ENCODE assay signal across 26 cellular contexts in the genomic region with DNA sequence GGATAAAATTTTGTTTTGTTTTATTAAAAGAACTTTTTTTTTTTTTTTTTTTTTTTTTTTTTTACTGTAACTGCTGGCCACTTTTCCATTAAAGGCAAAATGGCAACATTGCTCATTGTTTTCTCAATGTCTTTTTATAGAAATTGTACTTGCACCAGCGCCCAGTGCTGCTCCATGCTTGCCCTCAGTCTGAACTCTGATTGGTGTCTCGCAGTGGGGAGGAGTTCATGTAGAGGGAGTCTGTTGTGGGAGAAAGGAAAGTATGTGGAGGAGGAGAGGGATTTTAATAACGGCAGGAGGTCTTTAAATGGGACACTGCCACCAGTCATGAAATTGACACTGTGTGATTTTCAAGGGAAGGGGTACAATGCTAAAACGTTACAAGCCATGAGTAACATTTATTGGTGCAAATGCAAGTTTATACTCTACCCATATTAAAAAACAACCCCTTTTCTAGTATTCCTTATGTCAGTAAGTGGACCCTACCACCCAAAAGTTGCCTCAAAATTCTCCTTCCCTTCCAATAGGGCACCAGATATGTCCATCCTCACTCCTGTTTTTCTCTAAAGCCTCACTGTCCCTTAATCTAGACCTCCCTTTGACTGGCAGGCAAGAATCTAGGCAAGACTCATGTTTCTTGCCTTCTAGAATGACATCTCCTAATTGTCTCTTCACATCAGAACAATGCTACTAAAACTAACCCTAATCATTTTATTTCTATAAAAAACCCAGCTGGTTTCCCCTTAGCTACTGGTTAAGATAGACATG. TPM values are rescaled to one million over a fixed set of nuclear protein-coding genes. Genes with fewer than 3 reads are reported as not detected.
DNase-seq lines count a peak whose midpoint lies in the region; ATAC-seq, FAIRE-seq and TF ChIP-seq lines count a peak whose summit lies in the region.
"Had no signal": no experiment of that assay in that cellular context is flagged by ENCODE, and none has a peak within 500 bp of the region (broad histone marks: within the 10 kb centered on the region; RNA-seq: fewer than 3 reads in every experiment).

No MANE protein-coding gene starts in this region.

- no peaks in the 10 kb centered on the region for H3K9me3 ChIP-seq in left ventricle myocardium inferior (replicated peaks)
- H3K9me3 ChIP-seq: A549; BLaER1 treated with 17β-estradiol and CSF1 and Interleukin-3, amounts not matched to agents 10 nM and 100 nM; heart right ventricle; lower lobe of right lung; Peyer's patch had no signal

- no peak for ATAC-seq in Right ventricle myocardium inferior
- ATAC-seq: A549; esophagus mucosa; lower lobe of right lung; naive thymus-derived CD4-positive, alpha-beta T cell had no signal

- intact Hi-C loops in left ventricle myocardium inferior (cut with micrococcal nuclease) (no loop called here), Right ventricle myocardium inferior (cut with DNase I) (loop anchor here (5.0 kb wide), 1 partner anchor 83 kb away; no protein-coding TSS in a partner anchor)

- H3K27me3 Mint-ChIP-seq in activated CD4-positive, alpha-beta T cell treated with anti-CD3 and anti-CD28 coated beads, Interleukin-2, amount 10 ng/mL, durations not matched to agents 7 days and 5 days: peaks cover 29% of the 10 kb centered on the region

- H3K27me3 ChIP-seq in left ventricle myocardium inferior (ENCODE audit: low read depth): peaks cover 5% of the 10 kb centered on the region
- H3K27me3 ChIP-seq: heart right ventricle, Peyer's patch had no signal

- CTCF ChIA-PET in activated CD4-positive, alpha-beta T cell treated with anti-CD3 and anti-CD28 coated beads, Interleukin-2, amount 10 ng/mL, durations not matched to agents 7 days and 5 days (lab: Charles Lee): interaction anchor here (0.7 to 1.4 kb wide), 4 partner anchors 10 to 70 kb away, joined by 3 to 4 read pairs (median 3); no protein-coding TSS in a partner anchor

- H3K27ac ChIP-seq in left ventricle myocardium inferior (replicated peaks): peak overlapping the region; percentile 93
- H3K27ac ChIP-seq: A549; BLaER1 treated with 17β-estradiol and CSF1 and Interleukin-3, amounts not matched to agents 10 nM and 100 nM; lower lobe of right lung had no signal

- no peak overlapping the region for H3K4me3 Mint-ChIP-seq in activated CD4-positive, alpha-beta T cell treated with anti-CD3 and anti-CD28 coated beads, Interleukin-2, amount 10 ng/mL, durations not matched to agents 7 days and 5 days
- H3K4me3 Mint-ChIP-seq: activated naive CD8-positive, alpha-beta T cell treated with anti-CD3 and anti-CD28 coated beads, Interleukin-2, amount 10 ng/mL, durations not matched to agents 7 days and 5 days; type B pancreatic cell had no signal

- POLR2A ChIA-PET in activated CD4-positive, alpha-beta T cell treated with anti-CD3 and anti-CD28 coated beads, Interleukin-2, amount 10 ng/mL, durations not matched to agents 7 days and 5 days (lab: Charles Lee): no interaction called here

- H3K27ac Mint-ChIP-seq in activated CD4-positive, alpha-beta T cell treated with anti-CD3 and anti-CD28 coated beads, Interleukin-2, amount 10 ng/mL, durations not matched to agents 7 days and 5 days: no peak overlapping the region
- H3K27ac Mint-ChIP-seq: activated naive CD8-positive, alpha-beta T cell treated with anti-CD3 and anti-CD28 coated beads, Interleukin-2, amount 10 ng/mL, durations not matched to agents 7 days and 5 days; type B pancreatic cell had no signal

- H3K4me1 ChIP-seq in left ventricle myocardium inferior: peaks cover 31% of the 10 kb centered on the region

- no peak for TF ChIP-seq CTCF in left ventricle myocardium inferior (IDR thresholded peaks at IDR 0.05; ENCODE audit: borderline replicate concordance)

- H3K4me1 Mint-ChIP-seq in activated CD4-positive, alpha-beta T cell treated with anti-CD3 and anti-CD28 coated beads, Interleukin-2, amount 10 ng/mL, durations not matched to agents 7 days and 5 days: peaks cover 12% of the 10 kb centered on the region

- no peaks in the 10 kb centered on the region for H3K9me3 Mint-ChIP-seq in activated CD4-positive, alpha-beta T cell treated with anti-CD3 and anti-CD28 coated beads, Interleukin-2, amount 10 ng/mL, durations not matched to agents 7 days and 5 days
- H3K9me3 Mint-ChIP-seq: activated naive CD8-positive, alpha-beta T cell treated with anti-CD3 and anti-CD28 coated beads, Interleukin-2, amount 10 ng/mL, durations not matched to agents 7 days and 5 days; type B pancreatic cell had no signal

- peak; percentile 62 for FAIRE-seq in endometrium (lab: Jason Lieb, UNC)
- FAIRE-seq: A549, G401.6, H1 had no signal

- peak overlapping the region; percentile 81 for H3K4me3 ChIP-seq in left ventricle myocardium inferior
- H3K4me3 ChIP-seq: A549; BLaER1 treated with 17β-estradiol and CSF1 and Interleukin-3, amounts not matched to agents 10 nM and 100 nM had no signal

- DNase-seq in left ventricle myocardium inferior (no peak), Right ventricle myocardium inferior (ENCODE audit: missing footprints) (no peak), myocyte (ENCODE audit: low read depth) (peak; percentile 50), activated T-cell treated with anti-CD3 and anti-CD28 coated beads for 4 hours (no peak), NCI-H1048 (lab: John Stamatoyannopoulos, UW) (no peak), GOT3 (lab: John Stamatoyannopoulos, UW) (no peak)
- no peak for DNase-seq in activated CD4-positive, alpha-beta T cell treated with anti-CD3 and anti-CD28 coated beads, Interleukin-2, amount 10 ng/mL, durations not matched to agents 7 days and 5 days
- DNase-seq: activated CD4-positive, alpha-beta T cell treated with anti-CD3 and anti-CD28 coated beads for 1 hour; activated naive CD8-positive, alpha-beta T cell treated with anti-CD3 and anti-CD28 coated beads, Interleukin-2, amount 10 ng/mL, durations not matched to agents 7 days and 5 days; lower lobe of right lung; naive thymus-derived CD4-positive, alpha-beta T cell; NCI-H1930; NCI-H446 treated with DMSO at 0.1 percent for 48 hours; NK-92 treated with Interleukin-12 subunit alpha and Interleukin-12 subunit beta, amount 100 ng/mL, for 24 hours; Peyer's patch; stimulated activated CD4-positive, alpha-beta T cell treated with anti-CD3 and anti-CD28 coated beads, Interleukin-2, amount 100 ng/mL, for 24 hours; stimulated activated naive CD4-positive, alpha-beta T cell treated with Interleukin-2 at 50 U/mL for 16 hours; T1000 had no signal

- peaks cover 4% of the 10 kb centered on the region for H3K36me3 ChIP-seq in left ventricle myocardium inferior
- H3K36me3 ChIP-seq: BLaER1 treated with 17β-estradiol and CSF1 and Interleukin-3, amounts not matched to agents 10 nM and 100 nM; heart right ventricle had no signal

- no peaks in the 10 kb centered on the region for H3K36me3 Mint-ChIP-seq in activated CD4-positive, alpha-beta T cell treated with anti-CD3 and anti-CD28 coated beads, Interleukin-2, amount 10 ng/mL, durations not matched to agents 7 days and 5 days (ENCODE audit: low read depth)
- H3K36me3 Mint-ChIP-seq: activated naive CD8-positive, alpha-beta T cell treated with anti-CD3 and anti-CD28 coated beads, Interleukin-2, amount 10 ng/mL, durations not matched to agents 7 days and 5 days; type B pancreatic cell had no signal

RNA-seq across cellular contexts. Expression of gene RASL11A, which starts 3.2 kb away (rescaled TPM):
- total RNA-seq in left ventricle myocardium inferior (5.3 TPM), Right ventricle myocardium inferior (10.6 TPM), myocyte (2.9 and 4.7 TPM in 2 replicates)
- 0.52 TPM for polyA plus RNA-seq in myocyte (2012)
- under 1 TPM; 0.69 to 0.92 TPM for total RNA-seq in activated CD4-positive, alpha-beta T cell treated with anti-CD3 and anti-CD28 coated beads, Interleukin-2, amount 10 ng/mL, durations not matched to agents 7 days and 5 days

RNA-seq across cellular contexts. Expression of gene RPL21, which starts 22.5 kb away (rescaled TPM):
- total RNA-seq in left ventricle myocardium inferior (674 TPM), Right ventricle myocardium inferior (782 TPM), myocyte (773 and 936 TPM in 2 replicates)
- polyA plus RNA-seq in myocyte (2012): 761 TPM
- total RNA-seq in activated CD4-positive, alpha-beta T cell treated with anti-CD3 and anti-CD28 coated beads, Interleukin-2, amount 10 ng/mL, durations not matched to agents 7 days and 5 days: 100 to 1,000 TPM; 713 to 959 TPM
